In genomic region chr7:134778941-134779740, GRCh38 we compare ENCODE assay signal across 1 cellular context.
A peak's percentile ranks its signal among the peaks of the same experiment; 100 is the strongest.
TF ChIP-seq lines count a peak whose summit lies in the region.

A gene with protein sequence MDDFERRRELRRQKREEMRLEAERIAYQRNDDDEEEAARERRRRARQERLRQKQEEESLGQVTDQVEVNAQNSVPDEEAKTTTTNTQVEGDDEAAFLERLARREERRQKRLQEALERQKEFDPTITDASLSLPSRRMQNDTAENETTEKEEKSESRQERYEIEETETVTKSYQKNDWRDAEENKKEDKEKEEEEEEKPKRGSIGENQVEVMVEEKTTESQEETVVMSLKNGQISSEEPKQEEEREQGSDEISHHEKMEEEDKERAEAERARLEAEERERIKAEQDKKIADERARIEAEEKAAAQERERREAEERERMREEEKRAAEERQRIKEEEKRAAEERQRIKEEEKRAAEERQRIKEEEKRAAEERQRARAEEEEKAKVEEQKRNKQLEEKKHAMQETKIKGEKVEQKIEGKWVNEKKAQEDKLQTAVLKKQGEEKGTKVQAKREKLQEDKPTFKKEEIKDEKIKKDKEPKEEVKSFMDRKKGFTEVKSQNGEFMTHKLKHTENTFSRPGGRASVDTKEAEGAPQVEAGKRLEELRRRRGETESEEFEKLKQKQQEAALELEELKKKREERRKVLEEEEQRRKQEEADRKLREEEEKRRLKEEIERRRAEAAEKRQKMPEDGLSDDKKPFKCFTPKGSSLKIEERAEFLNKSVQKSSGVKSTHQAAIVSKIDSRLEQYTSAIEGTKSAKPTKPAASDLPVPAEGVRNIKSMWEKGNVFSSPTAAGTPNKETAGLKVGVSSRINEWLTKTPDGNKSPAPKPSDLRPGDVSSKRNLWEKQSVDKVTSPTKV (plus strand): TSS chr7:134779634. CDS start chr7:134867734, 88,100 bp downstream.

TF ChIP-seq in HEK293, 187 proteins besides CTCF, POLR2A, EP300 and RAD21 (continued from another document and continues in another):
- TF ChIP-seq PRDM4 (tag by site-specific recombination; IDR thresholded peaks at IDR 0.05): no peak
- TF ChIP-seq ZNF148 (tag by site-specific recombination; IDR thresholded peaks at IDR 0.05; ENCODE audit: borderline replicate concordance): no peak
- TF ChIP-seq, protein P1, sequence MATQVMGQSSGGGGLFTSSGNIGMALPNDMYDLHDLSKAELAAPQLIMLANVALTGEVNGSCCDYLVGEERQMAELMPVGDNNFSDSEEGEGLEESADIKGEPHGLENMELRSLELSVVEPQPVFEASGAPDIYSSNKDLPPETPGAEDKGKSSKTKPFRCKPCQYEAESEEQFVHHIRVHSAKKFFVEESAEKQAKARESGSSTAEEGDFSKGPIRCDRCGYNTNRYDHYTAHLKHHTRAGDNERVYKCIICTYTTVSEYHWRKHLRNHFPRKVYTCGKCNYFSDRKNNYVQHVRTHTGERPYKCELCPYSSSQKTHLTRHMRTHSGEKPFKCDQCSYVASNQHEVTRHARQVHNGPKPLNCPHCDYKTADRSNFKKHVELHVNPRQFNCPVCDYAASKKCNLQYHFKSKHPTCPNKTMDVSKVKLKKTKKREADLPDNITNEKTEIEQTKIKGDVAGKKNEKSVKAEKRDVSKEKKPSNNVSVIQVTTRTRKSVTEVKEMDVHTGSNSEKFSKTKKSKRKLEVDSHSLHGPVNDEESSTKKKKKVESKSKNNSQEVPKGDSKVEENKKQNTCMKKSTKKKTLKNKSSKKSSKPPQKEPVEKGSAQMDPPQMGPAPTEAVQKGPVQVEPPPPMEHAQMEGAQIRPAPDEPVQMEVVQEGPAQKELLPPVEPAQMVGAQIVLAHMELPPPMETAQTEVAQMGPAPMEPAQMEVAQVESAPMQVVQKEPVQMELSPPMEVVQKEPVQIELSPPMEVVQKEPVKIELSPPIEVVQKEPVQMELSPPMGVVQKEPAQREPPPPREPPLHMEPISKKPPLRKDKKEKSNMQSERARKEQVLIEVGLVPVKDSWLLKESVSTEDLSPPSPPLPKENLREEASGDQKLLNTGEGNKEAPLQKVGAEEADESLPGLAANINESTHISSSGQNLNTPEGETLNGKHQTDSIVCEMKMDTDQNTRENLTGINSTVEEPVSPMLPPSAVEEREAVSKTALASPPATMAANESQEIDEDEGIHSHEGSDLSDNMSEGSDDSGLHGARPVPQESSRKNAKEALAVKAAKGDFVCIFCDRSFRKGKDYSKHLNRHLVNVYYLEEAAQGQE (tag by site-specific recombination; IDR thresholded peaks at IDR 0.05): no peak
- no peak for TF ChIP-seq ZNF394 (tag by site-specific recombination; IDR thresholded peaks at IDR 0.05; ENCODE audit: borderline replicate concordance)
- TF ChIP-seq ZNF549 (tag by site-specific recombination; IDR thresholded peaks at IDR 0.05): no peak
- TF ChIP-seq, protein P2, sequence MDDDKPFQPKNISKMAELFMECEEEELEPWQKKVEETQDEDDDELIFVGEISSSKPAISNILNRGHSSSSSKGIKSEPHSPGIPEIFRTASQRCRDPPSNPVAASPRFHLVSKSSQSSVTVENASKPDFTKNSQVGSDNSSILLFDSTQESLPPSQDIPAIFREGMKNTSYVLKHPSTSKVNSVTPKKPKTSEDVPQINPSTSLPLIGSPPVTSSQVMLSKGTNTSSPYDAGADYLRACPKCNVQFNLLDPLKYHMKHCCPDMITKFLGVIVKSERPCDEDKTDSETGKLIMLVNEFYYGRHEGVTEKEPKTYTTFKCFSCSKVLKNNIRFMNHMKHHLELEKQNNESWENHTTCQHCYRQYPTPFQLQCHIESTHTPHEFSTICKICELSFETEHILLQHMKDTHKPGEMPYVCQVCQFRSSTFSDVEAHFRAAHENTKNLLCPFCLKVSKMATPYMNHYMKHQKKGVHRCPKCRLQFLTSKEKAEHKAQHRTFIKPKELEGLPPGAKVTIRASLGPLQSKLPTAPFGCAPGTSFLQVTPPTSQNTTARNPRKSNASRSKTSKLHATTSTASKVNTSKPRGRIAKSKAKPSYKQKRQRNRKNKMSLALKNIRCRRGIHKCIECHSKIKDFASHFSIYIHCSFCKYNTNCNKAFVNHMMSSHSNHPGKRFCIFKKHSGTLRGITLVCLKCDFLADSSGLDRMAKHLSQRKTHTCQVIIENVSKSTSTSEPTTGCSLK (tag by site-specific recombination; IDR thresholded peaks at IDR 0.05): no peak
- no peak for TF ChIP-seq ZNF514 (tag by site-specific recombination; IDR thresholded peaks at IDR 0.05)
- no peak for TF ChIP-seq ZNF23 (tag by site-specific recombination; IDR thresholded peaks at IDR 0.05; ENCODE audit: borderline replicate concordance)
- TF ChIP-seq ZNF544 (tag by site-specific recombination; IDR thresholded peaks at IDR 0.05): no peak
- no peak for TF ChIP-seq ZNF449 (tag by site-specific recombination; IDR thresholded peaks at IDR 0.05)
- TF ChIP-seq ZNF791 (tag by site-specific recombination; IDR thresholded peaks at IDR 0.05): no peak
- TF ChIP-seq, protein P3, sequence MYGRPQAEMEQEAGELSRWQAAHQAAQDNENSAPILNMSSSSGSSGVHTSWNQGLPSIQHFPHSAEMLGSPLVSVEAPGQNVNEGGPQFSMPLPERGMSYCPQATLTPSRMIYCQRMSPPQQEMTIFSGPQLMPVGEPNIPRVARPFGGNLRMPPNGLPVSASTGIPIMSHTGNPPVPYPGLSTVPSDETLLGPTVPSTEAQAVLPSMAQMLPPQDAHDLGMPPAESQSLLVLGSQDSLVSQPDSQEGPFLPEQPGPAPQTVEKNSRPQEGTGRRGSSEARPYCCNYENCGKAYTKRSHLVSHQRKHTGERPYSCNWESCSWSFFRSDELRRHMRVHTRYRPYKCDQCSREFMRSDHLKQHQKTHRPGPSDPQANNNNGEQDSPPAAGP (tag by site-specific recombination; IDR thresholded peaks at IDR 0.05): no peak
- TF ChIP-seq KLF7 (tag by site-specific recombination; IDR thresholded peaks at IDR 0.05; ENCODE audit: borderline replicate concordance): peak; percentile 9; the same call in 1 of the 2 replicates
- TF ChIP-seq, protein P4, sequence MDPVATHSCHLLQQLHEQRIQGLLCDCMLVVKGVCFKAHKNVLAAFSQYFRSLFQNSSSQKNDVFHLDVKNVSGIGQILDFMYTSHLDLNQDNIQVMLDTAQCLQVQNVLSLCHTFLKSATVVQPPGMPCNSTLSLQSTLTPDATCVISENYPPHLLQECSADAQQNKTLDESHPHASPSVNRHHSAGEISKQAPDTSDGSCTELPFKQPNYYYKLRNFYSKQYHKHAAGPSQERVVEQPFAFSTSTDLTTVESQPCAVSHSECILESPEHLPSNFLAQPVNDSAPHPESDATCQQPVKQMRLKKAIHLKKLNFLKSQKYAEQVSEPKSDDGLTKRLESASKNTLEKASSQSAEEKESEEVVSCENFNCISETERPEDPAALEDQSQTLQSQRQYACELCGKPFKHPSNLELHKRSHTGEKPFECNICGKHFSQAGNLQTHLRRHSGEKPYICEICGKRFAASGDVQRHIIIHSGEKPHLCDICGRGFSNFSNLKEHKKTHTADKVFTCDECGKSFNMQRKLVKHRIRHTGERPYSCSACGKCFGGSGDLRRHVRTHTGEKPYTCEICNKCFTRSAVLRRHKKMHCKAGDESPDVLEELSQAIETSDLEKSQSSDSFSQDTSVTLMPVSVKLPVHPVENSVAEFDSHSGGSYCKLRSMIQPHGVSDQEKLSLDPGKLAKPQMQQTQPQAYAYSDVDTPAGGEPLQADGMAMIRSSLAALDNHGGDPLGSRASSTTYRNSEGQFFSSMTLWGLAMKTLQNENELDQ (tag by site-specific recombination; IDR thresholded peaks at IDR 0.05; ENCODE audit: low read depth): no peak
- TF ChIP-seq KLF10 (tag by site-specific recombination; IDR thresholded peaks at IDR 0.05): no peak
- peak; percentile 83 for TF ChIP-seq SP2 (tag by site-specific recombination; IDR thresholded peaks at IDR 0.05)
- no peak for TF ChIP-seq GFI1B (tag by site-specific recombination; IDR thresholded peaks at IDR 0.05)
- peak; percentile 56; the same call in 1 of the 2 replicates for TF ChIP-seq ZNF664 (tag by site-specific recombination; IDR thresholded peaks at IDR 0.05)
- 0 out of 2 replicates have a peak, but pooled peaks have one; percentile 18 for TF ChIP-seq ZNF558 (tag by site-specific recombination; IDR thresholded peaks at IDR 0.05)
- TF ChIP-seq ZNF24 (tag by site-specific recombination; IDR thresholded peaks at IDR 0.05): peak; percentile 45; the same call in 1 of the 2 replicates
- TF ChIP-seq ZBTB17 (tag by site-specific recombination; IDR thresholded peaks at IDR 0.05): peak; percentile 95
- TF ChIP-seq ZNF114 (tag by site-specific recombination; IDR thresholded peaks at IDR 0.05): no peak
- no peak for TF ChIP-seq YY1 (tag by site-specific recombination; IDR thresholded peaks at IDR 0.05)
- no peak for TF ChIP-seq ZFP69B (tag by site-specific recombination; IDR thresholded peaks at IDR 0.05)
- peak; percentile 79; the same call in 1 of the 2 replicates for TF ChIP-seq ZNF362 (tag by site-specific recombination; IDR thresholded peaks at IDR 0.05)
- TF ChIP-seq ZNF521 (tag by site-specific recombination; IDR thresholded peaks at IDR 0.05): no peak
- TF ChIP-seq ZBTB26 (tag by site-specific recombination; optimal IDR thresholded peaks at IDR 0.05): no peak
- TF ChIP-seq, protein P5, sequence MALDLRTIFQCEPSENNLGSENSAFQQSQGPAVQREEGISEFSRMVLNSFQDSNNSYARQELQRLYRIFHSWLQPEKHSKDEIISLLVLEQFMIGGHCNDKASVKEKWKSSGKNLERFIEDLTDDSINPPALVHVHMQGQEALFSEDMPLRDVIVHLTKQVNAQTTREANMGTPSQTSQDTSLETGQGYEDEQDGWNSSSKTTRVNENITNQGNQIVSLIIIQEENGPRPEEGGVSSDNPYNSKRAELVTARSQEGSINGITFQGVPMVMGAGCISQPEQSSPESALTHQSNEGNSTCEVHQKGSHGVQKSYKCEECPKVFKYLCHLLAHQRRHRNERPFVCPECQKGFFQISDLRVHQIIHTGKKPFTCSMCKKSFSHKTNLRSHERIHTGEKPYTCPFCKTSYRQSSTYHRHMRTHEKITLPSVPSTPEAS (tag by site-specific recombination; IDR thresholded peaks at IDR 0.05): no peak
- no peak for TF ChIP-seq ZNF157 (tag by site-specific recombination; IDR thresholded peaks at IDR 0.05)
- TF ChIP-seq ZNF132 (tag by site-specific recombination; IDR thresholded peaks at IDR 0.05; ENCODE audit: borderline replicate concordance): no peak
- TF ChIP-seq ZNF335 (tag by site-specific recombination; conservative IDR thresholded peaks at IDR 0.05): peak; percentile 95
- no peak for TF ChIP-seq ZNF48 (tag by site-specific recombination; IDR thresholded peaks at IDR 0.05)
- TF ChIP-seq ZSCAN23 (tag by site-specific recombination; IDR thresholded peaks at IDR 0.05): no peak
- peak; percentile 87 for TF ChIP-seq ZNF366 (tag by site-specific recombination; conservative IDR thresholded peaks at IDR 0.05)
